In genomic region chr1:1609822-1610485, GRCh38 we compare ENCODE assay signal across 1 cellular context.
A peak's percentile ranks its signal among the peaks of the same experiment; 100 is the strongest.
TF ChIP-seq lines count a peak whose summit lies in the region.

No MANE protein-coding gene starts in this region.

TF ChIP-seq in K562, 482 proteins besides CTCF, POLR2A, EP300 and RAD21 (continued from another document and continues in another):
- peak; percentile 51 for TF ChIP-seq ZNF507 (tag; conservative IDR thresholded peaks at IDR 0.05)
- TF ChIP-seq RBFOX2 (IDR thresholded peaks at IDR 0.05; ENCODE audit: low read depth, low read length): 0 out of 2 replicates have a peak, but pooled peaks have one; percentile 26
- TF ChIP-seq TBL1XR1 (IDR thresholded peaks at IDR 0.05; ENCODE audit: low read length in 2 of 2): no peak
- no peak for TF ChIP-seq ZNF277 (CRISPR knock-in tag; IDR thresholded peaks at IDR 0.05; ENCODE audit: borderline replicate concordance)
- no peak for TF ChIP-seq ILF3 (IDR thresholded peaks at IDR 0.05; ENCODE audit: borderline replicate concordance)
- no peak for TF ChIP-seq MAFF (IDR thresholded peaks at IDR 0.05; ENCODE audit: low read length)
- TF ChIP-seq ZSCAN32 (CRISPR knock-in tag; IDR thresholded peaks at IDR 0.05): no peak
- no peak for TF ChIP-seq CBX2 (IDR thresholded peaks at IDR 0.05; ENCODE audit: insufficient read depth, low read length, poor library complexity, severe bottlenecking)
- TF ChIP-seq ZNF12 (CRISPR knock-in tag; IDR thresholded peaks at IDR 0.05): no peak
- no peak for TF ChIP-seq KDM5B (IDR thresholded peaks at IDR 0.05; ENCODE audit: insufficient replicate concordance, low read depth, low read length)
- TF ChIP-seq MLX (CRISPR knock-in tag; conservative IDR thresholded peaks at IDR 0.05): no peak
- TF ChIP-seq MEF2A (IDR thresholded peaks at IDR 0.05; ENCODE audit: control insufficient read depth, low read depth, low read length): no peak
- TF ChIP-seq ZNF551 (CRISPR knock-in tag; IDR thresholded peaks at IDR 0.05): no peak
- peak; percentile 25; the same call in 1 of the 2 replicates for TF ChIP-seq ZBTB33 (CRISPR knock-in tag; IDR thresholded peaks at IDR 0.05)
- TF ChIP-seq MCM2 (IDR thresholded peaks at IDR 0.05; ENCODE audit: low read depth): no peak
- no peak for TF ChIP-seq RBBP5 (IDR thresholded peaks at IDR 0.05; ENCODE audit: borderline replicate concordance, insufficient read depth, low read length, poor library complexity, severe bottlenecking)
- no peak for TF ChIP-seq SP1 (CRISPR knock-in tag; IDR thresholded peaks at IDR 0.05)
- peak in 1 of 2 experiments; percentile 29 for TF ChIP-seq E2F6 (IDR thresholded peaks at IDR 0.05; ENCODE audit: borderline replicate concordance in 1 of 2, extremely low read depth in 1 of 2, insufficient read depth in 1 of 2, insufficient read length in 1 of 2, low read depth in 1 of 2, low read length in 1 of 2, poor library complexity in 1 of 2, severe bottlenecking in 1 of 2)
- TF ChIP-seq E4F1 (CRISPR knock-in tag; IDR thresholded peaks at IDR 0.05; ENCODE audit: borderline replicate concordance): 0 out of 2 replicates have a peak, but pooled peaks have one; percentile 51
- no peak for TF ChIP-seq BRD9 (IDR thresholded peaks at IDR 0.05; ENCODE audit: low read depth, partially characterized antibody)
- TF ChIP-seq EWSR1 (IDR thresholded peaks at IDR 0.05; ENCODE audit: borderline replicate concordance, low read depth, partially characterized antibody): no peak
- TF ChIP-seq KLF10 (CRISPR knock-in tag; IDR thresholded peaks at IDR 0.05): 0 out of 2 replicates have a peak, but pooled peaks have one; percentile 67
- TF ChIP-seq GATAD2B (IDR thresholded peaks at IDR 0.05; ENCODE audit: borderline replicate concordance): no peak
- TF ChIP-seq FUS (optimal IDR thresholded peaks at IDR 0.05; ENCODE audit: low read depth, low read length): no peak
- no peak for TF ChIP-seq ZNF146 (CRISPR knock-in tag; IDR thresholded peaks at IDR 0.05; ENCODE audit: unreplicated experiment)
- no peak for TF ChIP-seq SIN3A (IDR thresholded peaks at IDR 0.05; ENCODE audit: borderline replicate concordance in 2 of 2, control insufficient read depth in 1 of 2, low read depth in 2 of 2, low read length in 2 of 2)
- no peak for TF ChIP-seq REST (CRISPR knock-in tag; IDR thresholded peaks at IDR 0.05; ENCODE audit: low read depth)
- peak; percentile 91 for TF ChIP-seq ZNF449 (CRISPR knock-in tag; IDR thresholded peaks at IDR 0.05)
- TF ChIP-seq ZNF644 (tag; IDR thresholded peaks at IDR 0.05; ENCODE audit: low read depth): peak; percentile 90
- no peak for TF ChIP-seq CCAR2 (IDR thresholded peaks at IDR 0.05; ENCODE audit: low read depth, low read length)
- TF ChIP-seq PTTG1 (tag; IDR thresholded peaks at IDR 0.05; ENCODE audit: low read depth): peak; percentile 95
- no peak for TF ChIP-seq BCOR (IDR thresholded peaks at IDR 0.05)
- TF ChIP-seq DDX20 (tag; IDR thresholded peaks at IDR 0.05; ENCODE audit: low read depth): peak; percentile 93
- TF ChIP-seq BMI1 (IDR thresholded peaks at IDR 0.05; ENCODE audit: low read length): no peak
- no peak for TF ChIP-seq HDAC2 (IDR thresholded peaks at IDR 0.05)
- no peak for TF ChIP-seq GABPA (tag; conservative IDR thresholded peaks at IDR 0.05; ENCODE audit: low read depth)
- TF ChIP-seq HIVEP1 (CRISPR knock-in tag; IDR thresholded peaks at IDR 0.05): peak; percentile 84; the same call in 1 of the 2 replicates
- TF ChIP-seq ZNF740 (CRISPR knock-in tag; IDR thresholded peaks at IDR 0.05): no peak
- peak in 1 of 2 experiments; percentile 96; a peak in 2 of 4 replicates for TF ChIP-seq ZNF740 (tag; IDR thresholded peaks at IDR 0.05)
- TF ChIP-seq HNRNPH1 (optimal IDR thresholded peaks at IDR 0.05; ENCODE audit: low read depth, low read length): no peak
- TF ChIP-seq CHCHD3 (CRISPR knock-in tag; IDR thresholded peaks at IDR 0.05): no peak
- TF ChIP-seq KLF6 (CRISPR knock-in tag; IDR thresholded peaks at IDR 0.05; ENCODE audit: borderline replicate concordance): peak; percentile 92; the same call in 1 of the 2 replicates
- peak; percentile 94 for TF ChIP-seq CUX1 (CRISPR knock-in tag; IDR thresholded peaks at IDR 0.05)
